ENCODE assay signal across 1 cellular context in genomic region chr9:21326526-21327139, GRCh38.
TF ChIP-seq lines count a peak whose summit lies in the region.

No MANE protein-coding gene starts in this region.

TF ChIP-seq in H1, 55 proteins besides CTCF, POLR2A, EP300 and RAD21:
- TF ChIP-seq JUND (IDR thresholded peaks at IDR 0.05; ENCODE audit: low read length) (no peak), HDAC6 (IDR thresholded peaks at IDR 0.05; ENCODE audit: low read depth, low read length) (no peak), CHD2 (IDR thresholded peaks at IDR 0.05; ENCODE audit: low read length) (no peak), HDAC2 (IDR thresholded peaks at IDR 0.05; ENCODE audit: borderline replicate concordance in 1 of 2, low read depth in 2 of 2, low read length in 2 of 2) (no peak), POLR2AphosphoS5 (IDR thresholded peaks at IDR 0.05; ENCODE audit: low read depth, low read length) (no peak), NRF1 (IDR thresholded peaks at IDR 0.05; ENCODE audit: low read depth, low read length) (no peak), TEAD4 (IDR thresholded peaks at IDR 0.05; ENCODE audit: low read depth, low read length) (no peak), SP1 (IDR thresholded peaks at IDR 0.05; ENCODE audit: low read depth, low read length) (no peak), KDM4A (IDR thresholded peaks at IDR 0.05; ENCODE audit: low read depth, low read length, severe bottlenecking) (no peak)
